ENCODE assay signal across 1 cellular context in the genomic region with DNA sequence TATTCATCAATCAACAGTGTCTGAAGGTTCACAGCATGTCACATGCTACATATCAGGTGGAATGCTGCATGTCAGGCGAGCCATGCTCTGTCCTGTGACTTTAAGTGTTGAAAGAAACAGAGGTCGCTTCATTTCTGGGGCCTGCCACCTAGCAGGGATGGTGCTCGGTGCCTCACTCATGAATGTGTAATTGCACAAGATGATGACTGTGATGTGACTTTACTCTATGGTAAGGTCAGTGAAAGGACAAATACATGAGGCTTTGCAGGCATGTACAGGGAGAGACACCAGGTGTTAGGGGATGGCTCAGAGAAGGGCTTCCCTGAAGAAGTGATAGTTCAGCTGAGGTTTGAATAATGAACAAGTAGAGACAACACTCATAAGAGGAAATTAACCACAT.
TF ChIP-seq lines count a peak whose summit lies in the region.

No MANE protein-coding gene starts in this region.

TF ChIP-seq in neural cell, 6 proteins besides CTCF, POLR2A, EP300 and RAD21:
- TF ChIP-seq, protein P1, sequence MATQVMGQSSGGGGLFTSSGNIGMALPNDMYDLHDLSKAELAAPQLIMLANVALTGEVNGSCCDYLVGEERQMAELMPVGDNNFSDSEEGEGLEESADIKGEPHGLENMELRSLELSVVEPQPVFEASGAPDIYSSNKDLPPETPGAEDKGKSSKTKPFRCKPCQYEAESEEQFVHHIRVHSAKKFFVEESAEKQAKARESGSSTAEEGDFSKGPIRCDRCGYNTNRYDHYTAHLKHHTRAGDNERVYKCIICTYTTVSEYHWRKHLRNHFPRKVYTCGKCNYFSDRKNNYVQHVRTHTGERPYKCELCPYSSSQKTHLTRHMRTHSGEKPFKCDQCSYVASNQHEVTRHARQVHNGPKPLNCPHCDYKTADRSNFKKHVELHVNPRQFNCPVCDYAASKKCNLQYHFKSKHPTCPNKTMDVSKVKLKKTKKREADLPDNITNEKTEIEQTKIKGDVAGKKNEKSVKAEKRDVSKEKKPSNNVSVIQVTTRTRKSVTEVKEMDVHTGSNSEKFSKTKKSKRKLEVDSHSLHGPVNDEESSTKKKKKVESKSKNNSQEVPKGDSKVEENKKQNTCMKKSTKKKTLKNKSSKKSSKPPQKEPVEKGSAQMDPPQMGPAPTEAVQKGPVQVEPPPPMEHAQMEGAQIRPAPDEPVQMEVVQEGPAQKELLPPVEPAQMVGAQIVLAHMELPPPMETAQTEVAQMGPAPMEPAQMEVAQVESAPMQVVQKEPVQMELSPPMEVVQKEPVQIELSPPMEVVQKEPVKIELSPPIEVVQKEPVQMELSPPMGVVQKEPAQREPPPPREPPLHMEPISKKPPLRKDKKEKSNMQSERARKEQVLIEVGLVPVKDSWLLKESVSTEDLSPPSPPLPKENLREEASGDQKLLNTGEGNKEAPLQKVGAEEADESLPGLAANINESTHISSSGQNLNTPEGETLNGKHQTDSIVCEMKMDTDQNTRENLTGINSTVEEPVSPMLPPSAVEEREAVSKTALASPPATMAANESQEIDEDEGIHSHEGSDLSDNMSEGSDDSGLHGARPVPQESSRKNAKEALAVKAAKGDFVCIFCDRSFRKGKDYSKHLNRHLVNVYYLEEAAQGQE (IDR thresholded peaks at IDR 0.05; ENCODE audit: borderline replicate concordance) = no peak
- TF ChIP-seq EZH2 (IDR thresholded peaks at IDR 0.05; ENCODE audit: borderline replicate concordance, insufficient read depth, low read length, poor library complexity, severe bottlenecking) (no peak), POLR2AphosphoS5 (IDR thresholded peaks at IDR 0.05) (peak; percentile 9), MXI1 (conservative IDR thresholded peaks at IDR 0.05; ENCODE audit: poor library complexity, severe bottlenecking) (peak; percentile 21)
